In the genomic region with DNA sequence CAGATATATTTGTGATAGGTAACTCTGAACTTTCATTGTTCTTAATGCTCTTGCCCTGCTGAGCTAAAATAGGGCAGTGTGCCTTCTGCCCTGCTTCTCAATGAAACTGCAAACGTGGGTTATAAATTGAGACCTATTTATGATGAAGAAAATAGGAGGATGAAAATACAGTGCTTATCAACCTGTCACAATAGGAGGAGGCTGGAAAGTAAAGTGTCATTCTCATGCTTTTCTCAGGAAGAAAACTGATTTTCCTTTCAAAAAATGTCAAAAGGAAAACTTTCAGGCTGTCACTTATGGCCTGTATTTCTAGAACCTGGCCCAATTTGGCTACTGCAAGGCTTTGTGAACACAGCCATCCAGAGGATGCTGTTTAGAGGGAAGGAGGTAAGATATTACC, we compare ENCODE assay signal across 34 cellular contexts.
"Had no signal": no experiment of that assay in that cellular context is flagged by ENCODE, and none has a peak within 500 bp of the region (broad histone marks: within the 10 kb centered on the region; RNA-seq: fewer than 3 reads in every experiment).

No MANE protein-coding gene starts in this region.

- H3K27me3 ChIP-seq: MG63 had no signal

- H3K9me3 ChIP-seq: MG63 had no signal

- H3K4me3 ChIP-seq: MG63 had no signal

- H3K36me3 ChIP-seq: MG63 had no signal

- DNase-seq: Karpas-422, Kasumi-1, MG63, MM.1S, MV-4-11, NCI-H1048, NCI-H1092, NCI-H1092 treated with DMSO at 0.1 percent for 48 hours, NCI-H1105, NCI-H1105 treated with DMSO at 0.1 percent for 48 hours, NCI-H1417, NCI-H1417 treated with DMSO at 0.1 percent for 48 hours, NCI-H1436, NCI-H1436 treated with DMSO at 0.1 percent for 48 hours, NCI-H146, NCI-H1694, NCI-H1694 treated with DMSO at 0.1 percent for 48 hours, NCI-H187, NCI-H187 treated with DMSO at 0.1 percent for 48 hours, NCI-H1930, NCI-H2029, NCI-H2029 treated with DMSO at 0.1 percent for 48 hours, NCI-H2081, NCI-H2081 treated with DMSO at 0.1 percent for 48 hours, NCI-H2107, NCI-H2171, NCI-H2171 treated with DMSO at 0.1 percent for 48 hours, NCI-H2227 treated with DMSO at 0.1 percent for 48 hours, NCI-H226, NCI-H345, NCI-H446, NCI-H446 treated with DMSO at 0.1 percent for 48 hours, NCI-H510A, NCI-H510A treated with DMSO at 0.1 percent for 48 hours had no signal
